9 cellular contexts compared by ENCODE assay signal in the genomic region with DNA sequence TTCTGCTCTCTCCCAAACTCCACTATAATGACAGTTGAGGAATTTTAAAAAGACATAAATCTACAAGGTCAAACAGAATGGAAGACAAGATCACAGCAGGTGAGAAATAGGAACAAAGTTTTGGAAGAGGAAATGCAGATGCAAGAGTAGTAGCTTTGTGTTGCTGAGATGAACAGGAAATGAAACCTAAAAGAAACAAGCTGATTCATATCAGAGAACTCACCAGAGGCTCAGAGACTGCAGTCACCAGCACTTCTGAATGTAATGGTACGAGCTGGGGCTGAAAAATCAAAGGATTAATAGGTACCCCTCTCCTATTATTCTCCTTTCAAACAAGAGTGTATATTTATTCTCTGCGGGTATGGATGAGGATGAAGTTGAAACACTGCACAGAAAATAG.
DNase-seq lines count a peak whose midpoint lies in the region; ATAC-seq and TF ChIP-seq lines count a peak whose summit lies in the region.
"Had no signal": no experiment of that assay in that cellular context is flagged by ENCODE, and none has a peak within 500 bp of the region (broad histone marks: within the 10 kb centered on the region; RNA-seq: fewer than 3 reads in every experiment).

No MANE protein-coding gene starts in this region.

- H3K9ac ChIP-seq in colonic mucosa (ENCODE audit: low read depth in 2 of 2, low read length in 2 of 2), result no peak overlapping the region

- no peaks in the 10 kb centered on the region for H3K9me3 ChIP-seq in colonic mucosa

- in situ Hi-C loops in astrocyte of the spinal cord (cut with HindIII; ENCODE audit: low sequenced_read_pairs), result no loop called here

- H3K4me1 ChIP-seq in colonic mucosa, result no peaks in the 10 kb centered on the region

- peak; percentile 6 for DNase-seq in astrocyte of the spinal cord (ENCODE audit: low read depth, low spot score)
- DNase-seq in colonic mucosa, result no peak
- DNase-seq in NCI-H2227 (lab: John Stamatoyannopoulos, UW; ENCODE audit: unreplicated experiment), result no peak
- DNase-seq in mesothelial cell of epicardium (ENCODE audit: low spot score in 2 of 2, unreplicated experiment in 2 of 2), result no peak
- DNase-seq in NCI-H2029 treated with DMSO at 0.1 percent for 48 hours (lab: John Stamatoyannopoulos, UW), result no peak

- intact Hi-C loops in colonic mucosa (cut with DNase I), result no loop called here

- H3K36me3 ChIP-seq in colonic mucosa, result no peaks in the 10 kb centered on the region

- H3K9me3 Mint-ChIP-seq in mesothelial cell of epicardium, result peaks cover 6% of the 10 kb centered on the region
- H3K9me3 Mint-ChIP-seq: nephron had no signal

- ATAC-seq in GM19467 (IDR thresholded peaks at IDR 0.05; ENCODE audit: unreplicated experiment) (peak; percentile 96), HG03354 (IDR thresholded peaks at IDR 0.05; ENCODE audit: poor library complexity, severe bottlenecking, unreplicated experiment) (peak; percentile 95)

- H3K4me1 Mint-ChIP-seq in mesothelial cell of epicardium, result no peaks in the 10 kb centered on the region
- H3K4me1 Mint-ChIP-seq: nephron had no signal

- no peak overlapping the region for H3K27ac Mint-ChIP-seq in mesothelial cell of epicardium
- H3K27ac Mint-ChIP-seq: nephron had no signal

- no peak overlapping the region for H3K4me3 Mint-ChIP-seq in mesothelial cell of epicardium
- H3K4me3 Mint-ChIP-seq: nephron had no signal

- H3K27ac ChIP-seq in colonic mucosa, result no peak overlapping the region

- no peaks in the 10 kb centered on the region for H3K27me3 Mint-ChIP-seq in mesothelial cell of epicardium (ENCODE audit: low read depth)

- H3K36me3 Mint-ChIP-seq in mesothelial cell of epicardium, result no peaks in the 10 kb centered on the region

- TF ChIP-seq CTCF in astrocyte of the spinal cord (IDR thresholded peaks at IDR 0.05; ENCODE audit: low read depth, low read length), result no peak
- TF ChIP-seq CTCF in colonic mucosa (IDR thresholded peaks at IDR 0.05), result no peak
- TF ChIP-seq CTCF in mesothelial cell of epicardium (IDR thresholded peaks at IDR 0.05; ENCODE audit: unreplicated experiment), result no peak

- H3K4me3 ChIP-seq in GM08714 (ENCODE audit: low read length) (peak overlapping the region; percentile 6; the same call in 1 of the 2 replicates), astrocyte of the spinal cord (ENCODE audit: low read depth, low read length) (no peak overlapping the region), colonic mucosa (no peak overlapping the region)

- H3K27me3 ChIP-seq in colonic mucosa, result no peaks in the 10 kb centered on the region
